ENCODE assay signal across 10 cellular contexts in genomic region chr12:15688838-15689237, GRCh38.
A peak's percentile ranks its signal among the peaks of the same experiment; 100 is the strongest.
DNase-seq lines count a peak whose midpoint lies in the region; ATAC-seq and TF ChIP-seq lines count a peak whose summit lies in the region.
"Had no signal": no experiment of that assay in that cellular context is flagged by ENCODE, and none has a peak within 500 bp of the region (broad histone marks: within the 10 kb centered on the region; RNA-seq: fewer than 3 reads in every experiment).

No MANE protein-coding gene starts in this region.

- H3K9ac ChIP-seq in trophoblast cell (ENCODE audit: low read length), result no peak overlapping the region

- DNase-seq in CD14-positive monocyte (ENCODE audit: low spot score), result no peak
- no peak for DNase-seq in Panc1 (ENCODE audit: low read depth, low spot score)
- DNase-seq in trophoblast cell, result no peak
- no peak for DNase-seq in A673 (ENCODE audit: low spot score)
- no peak for DNase-seq in activated naive CD4-positive, alpha-beta T cell treated with anti-CD3 and anti-CD28 coated beads, Interleukin-2, amount 10 ng/mL, durations not matched to agents 7 days and 5 days
- no peak for DNase-seq in NCI-H128 (lab: John Stamatoyannopoulos, UW; ENCODE audit: unreplicated experiment)
- DNase-seq: DMS153; stimulated activated naive B cell treated with anti-CD40 and anti-IgM and Interleukin-4, amounts not matched to agents 10 μg/mL and 1 μg/mL and 100 μg/mL, for 72 hours had no signal

- H2AFZ ChIP-seq in trophoblast cell (ENCODE audit: insufficient read depth, low read length, poor library complexity), result no peak overlapping the region

- 7 to 52% methylated on average over 3 to 6 of the region's 6 CpGs for WGBS in gastroesophageal sphincter (ENCODE audit: low coverage in 1 of 2), 2 donors
- no CpG with 5 or more reads among the region's 6 CpGs for whole genome bisulfite sequencing in trophoblast cell (ENCODE audit: extremely low coverage, insufficient coverage, insufficient read length)

- H3K4ac ChIP-seq in trophoblast cell (ENCODE audit: low read depth, low read length), result no peak overlapping the region

- H4K12ac ChIP-seq in trophoblast cell (ENCODE audit: low read depth, low read length), result no peak overlapping the region

- H2AK5ac ChIP-seq in trophoblast cell (ENCODE audit: low read length), result no peak overlapping the region

- H3K23ac ChIP-seq in trophoblast cell (ENCODE audit: low read length), result no peak overlapping the region

- H3K9me3 Mint-ChIP-seq in CD14-positive monocyte, result peaks cover 0 to 4% (median 0%) of the 10 kb centered on the region in 7 donors
- no peaks in the 10 kb centered on the region for H3K9me3 Mint-ChIP-seq in activated naive CD4-positive, alpha-beta T cell treated with anti-CD3 and anti-CD28 coated beads, Interleukin-2, amount 10 ng/mL, durations not matched to agents 7 days and 5 days

- H4K8ac ChIP-seq in trophoblast cell (ENCODE audit: low read depth, low read length), result peak overlapping the region; percentile 28

- H4K91ac ChIP-seq in trophoblast cell (ENCODE audit: low read depth, low read length), result no peak overlapping the region

- no peak overlapping the region for H2BK12ac ChIP-seq in trophoblast cell (ENCODE audit: low read length)

- H3K9me3 ChIP-seq in Panc1 (ENCODE audit: control insufficient read depth, insufficient read depth, low read depth, low read length) (no peaks in the 10 kb centered on the region), gastroesophageal sphincter (no peaks in the 10 kb centered on the region), trophoblast cell (ENCODE audit: insufficient read depth, low read depth, low read length) (no peaks in the 10 kb centered on the region), A673 (ENCODE audit: low read depth, low read length, poor library complexity, severe bottlenecking) (no peaks in the 10 kb centered on the region)

- no peak overlapping the region for H2BK120ac ChIP-seq in trophoblast cell (ENCODE audit: insufficient read depth, low read length, poor library complexity)

- H3K4me3 Mint-ChIP-seq in CD14-positive monocyte, result peak overlapping the region; percentile 70 to 79
- no peak overlapping the region for H3K4me3 Mint-ChIP-seq in activated naive CD4-positive, alpha-beta T cell treated with anti-CD3 and anti-CD28 coated beads, Interleukin-2, amount 10 ng/mL, durations not matched to agents 7 days and 5 days
- H3K4me3 Mint-ChIP-seq: stimulated activated naive B cell treated with anti-CD40 and anti-IgM and Interleukin-4, amounts not matched to agents 10 μg/mL and 1 μg/mL and 100 μg/mL, for 72 hours had no signal

- H3K4me2 ChIP-seq in trophoblast cell (ENCODE audit: low read length), result no peak overlapping the region

- H3K4me1 ChIP-seq in Panc1 (ENCODE audit: control insufficient read depth, insufficient read depth, low read length) (peaks cover 27% of the 10 kb centered on the region), gastroesophageal sphincter (peaks cover 0 to 43% (median 13%) of the 10 kb centered on the region in 3 donors), trophoblast cell (ENCODE audit: control insufficient read depth in 1 of 2, insufficient read depth in 2 of 2, low read length in 2 of 2) (no peaks in the 10 kb centered on the region), A673 (ENCODE audit: insufficient read depth, low read length, poor library complexity, severe bottlenecking) (peaks cover 8% of the 10 kb centered on the region)

- TF ChIP-seq EP300 in gastroesophageal sphincter (IDR thresholded peaks at IDR 0.05), result no peak

- in situ Hi-C loops in Panc1 (cut with HindIII; ENCODE audit: low pct_unique_long_range_greater_than_20kb, low sequenced_read_pairs), result no loop called here

- H3K27ac ChIP-seq in Panc1 (ENCODE audit: low read length), result peak overlapping the region; percentile 82
- H3K27ac ChIP-seq in gastroesophageal sphincter, result peak overlapping the region; percentile 9 to 80 (median 64)
- no peak overlapping the region for H3K27ac ChIP-seq in trophoblast cell (ENCODE audit: low read depth, low read length)
- no peak overlapping the region for H3K27ac ChIP-seq in A673 (ENCODE audit: low read depth, low read length, poor library complexity, severe bottlenecking)

- H3K79me2 ChIP-seq in trophoblast cell (ENCODE audit: control insufficient read depth, insufficient read depth, low read length, poor library complexity), result no peaks in the 10 kb centered on the region

- H3K27me3 ChIP-seq in Panc1 (ENCODE audit: control insufficient read depth, insufficient read depth, low read length), result no peaks in the 10 kb centered on the region
- no peaks in the 10 kb centered on the region for H3K27me3 ChIP-seq in gastroesophageal sphincter
- H3K27me3 ChIP-seq in trophoblast cell (ENCODE audit: insufficient read depth, low read length), result no peaks in the 10 kb centered on the region
- no peaks in the 10 kb centered on the region for H3K27me3 ChIP-seq in A673 (replicated peaks; ENCODE audit: insufficient read depth, low read depth, low read length, poor library complexity)

- H3K79me1 ChIP-seq in trophoblast cell (ENCODE audit: low read length), result no peaks in the 10 kb centered on the region

- ATAC-seq in Panc1 (peak; percentile 79), gastroesophageal sphincter (peak; percentile 27), HG02852 (IDR thresholded peaks at IDR 0.05; ENCODE audit: unreplicated experiment) (no peak)
- ATAC-seq: stimulated activated naive B cell treated with anti-CD40 and anti-IgM and Interleukin-4, amounts not matched to agents 10 μg/mL and 1 μg/mL and 100 μg/mL, for 72 hours had no signal

- H3K27ac Mint-ChIP-seq in CD14-positive monocyte, result peak overlapping the region; percentile 85 to 96 (median 93)
- no peak overlapping the region for H3K27ac Mint-ChIP-seq in activated naive CD4-positive, alpha-beta T cell treated with anti-CD3 and anti-CD28 coated beads, Interleukin-2, amount 10 ng/mL, durations not matched to agents 7 days and 5 days
- H3K27ac Mint-ChIP-seq: stimulated activated naive B cell treated with anti-CD40 and anti-IgM and Interleukin-4, amounts not matched to agents 10 μg/mL and 1 μg/mL and 100 μg/mL, for 72 hours had no signal

- no peak for TF ChIP-seq POLR2A in gastroesophageal sphincter (IDR thresholded peaks at IDR 0.05)

- CTCF ChIA-PET in Panc1 (lab: Charles Lee) (interaction anchor here (0.6 kb wide), 1 partner anchor 167 kb away, joined by 3 read pairs; no protein-coding TSS in a partner anchor), A673 (lab: Charles Lee) (interaction anchor here (0.8 kb wide), 1 partner anchor 104 kb away, joined by 3 read pairs; no protein-coding TSS in a partner anchor)
- CTCF ChIA-PET in activated naive CD4-positive, alpha-beta T cell treated with anti-CD3 and anti-CD28 coated beads, Interleukin-2, amount 10 ng/mL, durations not matched to agents 7 days and 5 days (lab: Charles Lee), result no interaction called here

- TF ChIP-seq CTCF in CD14-positive monocyte (IDR thresholded peaks at IDR 0.05), result no peak
- no peak for TF ChIP-seq CTCF in Panc1 (IDR thresholded peaks at IDR 0.05)
- peak in 1 of 4 experiments; percentile 11 for TF ChIP-seq CTCF in gastroesophageal sphincter (IDR thresholded peaks at IDR 0.05)
- no peak for TF ChIP-seq CTCF in A673 (conservative IDR thresholded peaks at IDR 0.05; ENCODE audit: low read depth, low read length)

- H2BK5ac ChIP-seq in trophoblast cell (ENCODE audit: low read depth, low read length, poor library complexity), result no peak overlapping the region

- H3K4me3 ChIP-seq in Panc1 (ENCODE audit: low read depth in 2 of 2, low read length in 2 of 2), result peak overlapping the region; percentile 43 to 71
- peak overlapping the region in 1 of 2 donors; percentile 31 for H3K4me3 ChIP-seq in gastroesophageal sphincter
- H3K4me3 ChIP-seq in trophoblast cell (ENCODE audit: low read depth, low read length), result no peak overlapping the region
- H3K4me3 ChIP-seq in A673 (ENCODE audit: low read depth, low read length, poor library complexity, severe bottlenecking), result no peak overlapping the region

- H3K27me3 Mint-ChIP-seq in CD14-positive monocyte (ENCODE audit: low read depth in 3 of 3), result peaks cover 0 to 2% (median 0%) of the 10 kb centered on the region in 3 donors
- H3K27me3 Mint-ChIP-seq in activated naive CD4-positive, alpha-beta T cell treated with anti-CD3 and anti-CD28 coated beads, Interleukin-2, amount 10 ng/mL, durations not matched to agents 7 days and 5 days, result peaks cover 14% of the 10 kb centered on the region

- BruUV-seq in Panc1 (replicated peaks; lab: Mats Ljungman, UMichigan) (TSS peak; percentile 97), A673 (replicated peaks; lab: Mats Ljungman, UMichigan) (no TSS peak)

- H3K18ac ChIP-seq in trophoblast cell (ENCODE audit: low read length), result no peak overlapping the region

- POLR2A ChIA-PET in Panc1 (lab: Charles Lee) (no interaction called here), A673 (lab: Charles Lee; ENCODE audit: low non-redundant PET) (no interaction called here)

- no peak overlapping the region for H3K14ac ChIP-seq in trophoblast cell (ENCODE audit: low read length)

- intact Hi-C loops in CD14-positive monocyte (cut with micrococcal nuclease), result no loop called here
- intact Hi-C loops in Panc1 (cut with micrococcal nuclease; ENCODE audit: unreplicated experiment), result no loop called here
- intact Hi-C loops in A673 (cut with micrococcal nuclease; ENCODE audit: unreplicated experiment), result no loop called here

- H3K36me3 ChIP-seq in Panc1 (ENCODE audit: control insufficient read depth, insufficient read depth, low read length) (no peaks in the 10 kb centered on the region; the same call in none of the 2 replicates), gastroesophageal sphincter (no peaks in the 10 kb centered on the region), trophoblast cell (ENCODE audit: control insufficient read depth in 1 of 2, insufficient read depth in 2 of 2, low read length in 2 of 2) (peaks cover 0 to 2% of the 10 kb centered on the region in 2 experiments), A673 (ENCODE audit: insufficient read depth, low read length, poor library complexity, severe bottlenecking) (no peaks in the 10 kb centered on the region)

- peaks cover 58% of the 10 kb centered on the region for H3K4me1 Mint-ChIP-seq in CD14-positive monocyte
- peaks cover 5% of the 10 kb centered on the region for H3K4me1 Mint-ChIP-seq in activated naive CD4-positive, alpha-beta T cell treated with anti-CD3 and anti-CD28 coated beads, Interleukin-2, amount 10 ng/mL, durations not matched to agents 7 days and 5 days
- H3K4me1 Mint-ChIP-seq: stimulated activated naive B cell treated with anti-CD40 and anti-IgM and Interleukin-4, amounts not matched to agents 10 μg/mL and 1 μg/mL and 100 μg/mL, for 72 hours had no signal

- no peaks in the 10 kb centered on the region for H3K36me3 Mint-ChIP-seq in CD14-positive monocyte
- no peaks in the 10 kb centered on the region for H3K36me3 Mint-ChIP-seq in activated naive CD4-positive, alpha-beta T cell treated with anti-CD3 and anti-CD28 coated beads, Interleukin-2, amount 10 ng/mL, durations not matched to agents 7 days and 5 days
- H3K36me3 Mint-ChIP-seq: stimulated activated naive B cell treated with anti-CD40 and anti-IgM and Interleukin-4, amounts not matched to agents 10 μg/mL and 1 μg/mL and 100 μg/mL, for 72 hours had no signal

Comparison
In these comparisons a context has a peak if more than half of its experiments do, and no peak if none do; other contexts are left out.
1. H3K27ac ChIP-seq: peak in Panc1 (single experiment) and gastroesophageal sphincter (4 of 4); none in trophoblast cell (single experiment) and A673 (single experiment).
2. H3K4me3 ChIP-seq: peak in Panc1 (2 of 2); none in trophoblast cell (single experiment) and A673 (single experiment).